In the genomic region with DNA sequence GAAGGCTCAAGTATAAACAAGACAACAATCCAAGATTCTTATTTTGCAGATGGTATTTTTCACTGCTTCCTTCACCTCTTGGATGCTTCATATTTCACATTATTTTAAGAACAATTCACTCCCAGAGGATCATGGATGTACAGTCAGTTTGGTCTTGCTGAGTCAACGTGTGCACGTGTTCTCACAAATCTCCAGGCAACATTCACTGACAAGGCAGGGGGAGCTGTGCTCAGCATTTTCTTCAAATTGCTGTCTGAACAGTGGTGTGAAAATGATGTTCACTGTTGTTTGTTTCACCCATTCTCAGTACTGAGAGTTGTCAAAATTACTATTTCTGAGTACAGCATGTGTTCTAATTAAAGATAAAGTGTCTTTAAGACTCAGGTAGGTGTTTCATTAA, we compare ENCODE assay signal across 12 cellular contexts.
DNase-seq lines count a peak whose midpoint lies in the region; ATAC-seq, FAIRE-seq and TF ChIP-seq lines count a peak whose summit lies in the region.
"Had no signal": no experiment of that assay in that cellular context is flagged by ENCODE, and none has a peak within 500 bp of the region (broad histone marks: within the 10 kb centered on the region; RNA-seq: fewer than 3 reads in every experiment).

No MANE protein-coding gene starts in this region.

- BruUV-seq in Caco-2 (replicated peaks; lab: Mats Ljungman, UMichigan): no TSS peak

- H3K36me3 Mint-ChIP-seq in Caco-2 (ENCODE audit: insufficient read depth, unreplicated experiment) (no peaks in the 10 kb centered on the region), astrocyte (ENCODE audit: low read depth, unreplicated experiment) (no peaks in the 10 kb centered on the region)
- no peaks in the 10 kb centered on the region for H3K36me3 Mint-ChIP-seq in effector memory CD8-positive, alpha-beta T cell (ENCODE audit: insufficient read depth)
- no peaks in the 10 kb centered on the region for H3K36me3 Mint-ChIP-seq in stimulated activated naive B cell treated with anti-CD40 and anti-IgM and Interleukin-4, amounts not matched to agents 10 μg/mL and 1 μg/mL and 100 μg/mL, for 72 hours

- H3K27ac ChIP-seq in astrocyte (ENCODE audit: low read depth, low read length) (no peak overlapping the region), left lung (no peak overlapping the region)
- H3K27ac ChIP-seq: tibial nerve had no signal

- POLR2A ChIA-PET in Caco-2 (lab: Charles Lee): no interaction called here

- H3K4me1 ChIP-seq in Caco-2: peaks cover under 1% of the 10 kb centered on the region; the same call in 1 of the 2 replicates
- H3K4me1 ChIP-seq in astrocyte (ENCODE audit: insufficient read depth, low read length): peaks cover 7% of the 10 kb centered on the region
- no peaks in the 10 kb centered on the region for H3K4me1 ChIP-seq in left lung
- H3K4me1 ChIP-seq: tibial nerve had no signal

- H3K4me3 Mint-ChIP-seq in Caco-2 (ENCODE audit: unreplicated experiment): no peak overlapping the region
- H3K4me3 Mint-ChIP-seq in astrocyte (ENCODE audit: unreplicated experiment): no peak overlapping the region
- no peak overlapping the region for H3K4me3 Mint-ChIP-seq in effector memory CD8-positive, alpha-beta T cell
- H3K4me3 Mint-ChIP-seq in stimulated activated naive B cell treated with anti-CD40 and anti-IgM and Interleukin-4, amounts not matched to agents 10 μg/mL and 1 μg/mL and 100 μg/mL, for 72 hours: no peak overlapping the region
- H3K4me3 Mint-ChIP-seq: activated CD4-positive, alpha-beta T cell treated with anti-CD3 and anti-CD28 coated beads, Interleukin-2, amount 10 ng/mL, durations not matched to agents 7 days and 5 days had no signal

- no peak overlapping the region for H3K4me3 ChIP-seq in Caco-2 (ENCODE audit: low read depth, low read length)
- H3K4me3 ChIP-seq in astrocyte (ENCODE audit: insufficient read depth, low read depth, low read length): no peak overlapping the region
- no peak overlapping the region for H3K4me3 ChIP-seq in left lung
- H3K4me3 ChIP-seq: tibial nerve had no signal

- intact Hi-C loops in Caco-2 (cut with micrococcal nuclease; ENCODE audit: unreplicated experiment): loop anchor here (1.0 to 5.0 kb wide), 2 partner anchors 38 to 77 kb away; no protein-coding TSS in a partner anchor
- intact Hi-C loops in left lung (cut with DNase I): no loop called here

- H3K27ac Mint-ChIP-seq in Caco-2 (ENCODE audit: unreplicated experiment): no peak overlapping the region
- peak overlapping the region; percentile 14 for H3K27ac Mint-ChIP-seq in astrocyte (ENCODE audit: unreplicated experiment)
- no peak overlapping the region for H3K27ac Mint-ChIP-seq in effector memory CD8-positive, alpha-beta T cell
- H3K27ac Mint-ChIP-seq in stimulated activated naive B cell treated with anti-CD40 and anti-IgM and Interleukin-4, amounts not matched to agents 10 μg/mL and 1 μg/mL and 100 μg/mL, for 72 hours: no peak overlapping the region
- H3K27ac Mint-ChIP-seq: activated CD4-positive, alpha-beta T cell treated with anti-CD3 and anti-CD28 coated beads, Interleukin-2, amount 10 ng/mL, durations not matched to agents 7 days and 5 days had no signal

- no peak overlapping the region for H2AFZ ChIP-seq in astrocyte (ENCODE audit: low read depth, low read length)

- no peaks in the 10 kb centered on the region for H3K79me2 ChIP-seq in astrocyte (ENCODE audit: insufficient read depth, low read length)

- no peak overlapping the region for H3K4me2 ChIP-seq in astrocyte (ENCODE audit: low read length)

- H3K4me1 Mint-ChIP-seq in Caco-2 (ENCODE audit: low read depth, unreplicated experiment): peaks cover 7% of the 10 kb centered on the region
- H3K4me1 Mint-ChIP-seq in astrocyte (ENCODE audit: low read depth, unreplicated experiment): peaks cover 10% of the 10 kb centered on the region
- H3K4me1 Mint-ChIP-seq in effector memory CD8-positive, alpha-beta T cell (ENCODE audit: low read depth in 2 of 2): no peaks in the 10 kb centered on the region
- H3K4me1 Mint-ChIP-seq in stimulated activated naive B cell treated with anti-CD40 and anti-IgM and Interleukin-4, amounts not matched to agents 10 μg/mL and 1 μg/mL and 100 μg/mL, for 72 hours: no peaks in the 10 kb centered on the region
- H3K4me1 Mint-ChIP-seq: activated CD4-positive, alpha-beta T cell treated with anti-CD3 and anti-CD28 coated beads, Interleukin-2, amount 10 ng/mL, durations not matched to agents 7 days and 5 days had no signal

- no peak overlapping the region for H3K9ac ChIP-seq in astrocyte (ENCODE audit: low read length)

- no peaks in the 10 kb centered on the region for H3K36me3 ChIP-seq in Caco-2 (ENCODE audit: control insufficient read depth, insufficient read depth, low read length)
- H3K36me3 ChIP-seq in astrocyte (ENCODE audit: insufficient read depth, low read length): no peaks in the 10 kb centered on the region
- H3K36me3 ChIP-seq in left lung: no peaks in the 10 kb centered on the region
- H3K36me3 ChIP-seq: tibial nerve had no signal

- CTCF ChIA-PET in Caco-2 (lab: Charles Lee): interaction anchor here (0.8 kb wide), 1 partner anchor 77 kb away, joined by 5 read pairs; no protein-coding TSS in a partner anchor

- FAIRE-seq in astrocyte (lab: Jason Lieb, UNC): peak; percentile 73

- H3K9me3 ChIP-seq in Caco-2: no peaks in the 10 kb centered on the region
- H3K9me3 ChIP-seq in astrocyte (ENCODE audit: insufficient read depth, low read depth, low read length): no peaks in the 10 kb centered on the region
- H3K9me3 ChIP-seq in left lung: no peaks in the 10 kb centered on the region
- H3K9me3 ChIP-seq: tibial nerve had no signal

- no peaks in the 10 kb centered on the region for H4K20me1 ChIP-seq in astrocyte (ENCODE audit: insufficient read depth, low read length)

- H3K27me3 Mint-ChIP-seq in Caco-2 (ENCODE audit: insufficient read depth, unreplicated experiment) (no peaks in the 10 kb centered on the region), astrocyte (ENCODE audit: low read depth, unreplicated experiment) (no peaks in the 10 kb centered on the region)
- peaks cover 0 to 7% of the 10 kb centered on the region in 2 donors for H3K27me3 Mint-ChIP-seq in effector memory CD8-positive, alpha-beta T cell
- no peaks in the 10 kb centered on the region for H3K27me3 Mint-ChIP-seq in stimulated activated naive B cell treated with anti-CD40 and anti-IgM and Interleukin-4, amounts not matched to agents 10 μg/mL and 1 μg/mL and 100 μg/mL, for 72 hours
- H3K27me3 Mint-ChIP-seq: activated CD4-positive, alpha-beta T cell treated with anti-CD3 and anti-CD28 coated beads, Interleukin-2, amount 10 ng/mL, durations not matched to agents 7 days and 5 days had no signal

- H3K27me3 ChIP-seq in Caco-2 (replicated peaks; ENCODE audit: control insufficient read depth, insufficient read depth, low read length) (no peaks in the 10 kb centered on the region), astrocyte (ENCODE audit: insufficient read depth, low read length) (no peaks in the 10 kb centered on the region), left lung (no peaks in the 10 kb centered on the region)
- H3K27me3 ChIP-seq: tibial nerve had no signal

- H3K9me3 Mint-ChIP-seq in Caco-2 (ENCODE audit: unreplicated experiment) (no peaks in the 10 kb centered on the region), astrocyte (ENCODE audit: unreplicated experiment) (no peaks in the 10 kb centered on the region)
- H3K9me3 Mint-ChIP-seq in effector memory CD8-positive, alpha-beta T cell: no peaks in the 10 kb centered on the region
- no peaks in the 10 kb centered on the region for H3K9me3 Mint-ChIP-seq in stimulated activated naive B cell treated with anti-CD40 and anti-IgM and Interleukin-4, amounts not matched to agents 10 μg/mL and 1 μg/mL and 100 μg/mL, for 72 hours
- H3K9me3 Mint-ChIP-seq: activated CD4-positive, alpha-beta T cell treated with anti-CD3 and anti-CD28 coated beads, Interleukin-2, amount 10 ng/mL, durations not matched to agents 7 days and 5 days had no signal

- DNase-seq in Caco-2 (peak in 1 of 2 experiments; percentile 37), Kasumi-1 (lab: John Stamatoyannopoulos, UW) (peak; percentile 48 to 55), astrocyte (ENCODE audit: low read depth) (peak; percentile 72), left lung (no peak)
- DNase-seq in effector memory CD8-positive, alpha-beta T cell: no peak
- no peak for DNase-seq in stimulated activated CD4-positive, alpha-beta T cell treated with anti-CD3 and anti-CD28 coated beads, Interleukin-12 subunit alpha, Interleukin-12 subunit beta, amount 100 ng/mL, for 4 hours
- no peak for DNase-seq in stimulated activated naive B cell treated with anti-CD40 and anti-IgM and Interleukin-4, amounts not matched to agents 10 μg/mL and 1 μg/mL and 100 μg/mL, for 72 hours
- DNase-seq: activated CD4-positive, alpha-beta T cell treated with anti-CD3 and anti-CD28 coated beads, Interleukin-2, amount 10 ng/mL, durations not matched to agents 7 days and 5 days; kidney; NCI-H526 treated with DMSO at 0.1 percent for 48 hours had no signal

- ATAC-seq in left lung (peak; percentile 53), GM19455 (IDR thresholded peaks at IDR 0.05; ENCODE audit: unreplicated experiment) (no peak)
- no peak for ATAC-seq in effector memory CD8-positive, alpha-beta T cell (replicated peaks)
- no peak for ATAC-seq in stimulated activated naive B cell treated with anti-CD40 and anti-IgM and Interleukin-4, amounts not matched to agents 10 μg/mL and 1 μg/mL and 100 μg/mL, for 72 hours (replicated peaks)

- peak; percentile 36 to 55 for TF ChIP-seq CTCF in Caco-2 (IDR thresholded peaks at IDR 0.05; ENCODE audit: insufficient read depth in 1 of 2, low read depth in 1 of 2, low read length in 1 of 2, severe bottlenecking in 1 of 2, unreplicated experiment in 1 of 2)
- peak; percentile 20 for TF ChIP-seq CTCF in astrocyte (IDR thresholded peaks at IDR 0.05; ENCODE audit: insufficient read depth, low read depth, low read length)
- no peak for TF ChIP-seq CTCF in left lung (IDR thresholded peaks at IDR 0.05)

Comparison
In these comparisons a context has a peak if more than half of its experiments do, and no peak if none do; other contexts are left out.
1. DNase-seq: peak in Kasumi-1 (2 of 2) and astrocyte (single experiment); none in left lung (0 of 2), effector memory CD8-positive, alpha-beta T cell (0 of 3), stimulated activated CD4-positive, alpha-beta T cell treated with anti-CD3 and anti-CD28 coated beads, Interleukin-12 subunit alpha, Interleukin-12 subunit beta, amount 100 ng/mL, for 4 hours (single experiment) and stimulated activated naive B cell treated with anti-CD40 and anti-IgM and Interleukin-4, amounts not matched to agents 10 μg/mL and 1 μg/mL and 100 μg/mL, for 72 hours (single experiment).
2. CTCF ChIP-seq: peak in Caco-2 (2 of 2) and astrocyte (single experiment); none in left lung (0 of 2).